Comparison of ENCODE assay signal across 1 cellular context in the genomic region with DNA sequence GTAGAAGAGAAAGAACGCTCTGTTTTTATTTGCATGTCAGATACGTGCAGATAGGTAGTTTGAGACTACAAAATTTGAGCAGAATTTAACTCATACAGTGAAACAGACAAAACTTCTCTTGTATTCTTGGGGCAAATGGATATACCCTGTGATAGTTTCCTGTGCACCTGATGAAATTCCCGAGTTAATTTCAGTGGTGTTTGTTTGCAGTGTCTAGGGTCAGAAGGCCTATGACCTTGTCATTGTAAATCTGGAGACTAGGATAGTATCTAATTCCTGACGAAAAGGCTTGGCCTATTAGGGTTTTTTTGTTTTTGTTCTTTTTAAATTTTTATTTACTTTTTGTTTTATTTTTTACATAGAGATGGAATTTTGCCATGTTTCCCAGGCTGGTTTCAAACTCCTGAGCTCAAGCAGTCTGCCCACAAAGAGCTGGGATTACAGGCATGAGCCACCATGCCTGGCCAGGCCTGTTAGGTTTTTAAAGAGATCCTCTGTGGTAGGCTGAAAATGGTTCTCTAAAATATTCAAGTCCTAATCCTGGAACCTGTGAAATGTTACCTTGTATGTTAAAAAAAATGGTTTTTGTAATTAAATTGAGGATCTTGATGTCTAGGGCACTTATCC.
TF ChIP-seq lines count a peak whose summit lies in the region.

No MANE protein-coding gene starts in this region.

TF ChIP-seq in HepG2, 621 proteins besides CTCF, POLR2A, EP300 and RAD21 (continued from another document and continues in another):
- TF ChIP-seq HOXA7 (CRISPR knock-in tag; IDR thresholded peaks at IDR 0.05) (no peak), ZNF841 (CRISPR knock-in tag; IDR thresholded peaks at IDR 0.05; ENCODE audit: borderline replicate concordance) (no peak), GFI1 (CRISPR knock-in tag; IDR thresholded peaks at IDR 0.05; ENCODE audit: borderline replicate concordance) (no peak), CBFB (CRISPR knock-in tag; IDR thresholded peaks at IDR 0.05) (no peak), ZNF260 (CRISPR knock-in tag; IDR thresholded peaks at IDR 0.05; ENCODE audit: borderline replicate concordance, low read depth) (no peak), XBP1 (CRISPR knock-in tag; IDR thresholded peaks at IDR 0.05) (no peak), REXO4 (CRISPR knock-in tag; IDR thresholded peaks at IDR 0.05; ENCODE audit: borderline replicate concordance) (no peak), HNF4A (CRISPR knock-in tag; IDR thresholded peaks at IDR 0.05) (peak; percentile 18; the same call in 1 of the 2 replicates), ZNF382 (CRISPR knock-in tag; IDR thresholded peaks at IDR 0.05; ENCODE audit: borderline replicate concordance) (no peak), FOXC1 (CRISPR knock-in tag; IDR thresholded peaks at IDR 0.05; ENCODE audit: borderline replicate concordance) (no peak), LCORL (IDR thresholded peaks at IDR 0.05) (no peak), LCORL (CRISPR knock-in tag; IDR thresholded peaks at IDR 0.05) (no peak), PPARG (CRISPR knock-in tag; conservative IDR thresholded peaks at IDR 0.05) (no peak), HES4 (CRISPR knock-in tag; IDR thresholded peaks at IDR 0.05; ENCODE audit: borderline replicate concordance) (no peak), GTF3A (CRISPR knock-in tag; conservative IDR thresholded peaks at IDR 0.05) (no peak), HMG20B (CRISPR knock-in tag; conservative IDR thresholded peaks at IDR 0.05) (peak; percentile 71; the same call in 1 of the 2 replicates), SYNCRIP (IDR thresholded peaks at IDR 0.05; ENCODE audit: insufficient read depth, low read depth, low read length) (no peak), ZNF264 (CRISPR knock-in tag; IDR thresholded peaks at IDR 0.05) (no peak), ZSCAN31 (CRISPR knock-in tag; IDR thresholded peaks at IDR 0.05; ENCODE audit: low read depth) (no peak), KLF12 (CRISPR knock-in tag; IDR thresholded peaks at IDR 0.05; ENCODE audit: borderline replicate concordance) (no peak), ZBTB1 (CRISPR knock-in tag; IDR thresholded peaks at IDR 0.05; ENCODE audit: borderline replicate concordance) (no peak), MIER3 (CRISPR knock-in tag; IDR thresholded peaks at IDR 0.05; ENCODE audit: borderline replicate concordance) (no peak), CHD4 (IDR thresholded peaks at IDR 0.05; ENCODE audit: borderline replicate concordance, low read length) (no peak)
- TF ChIP-seq, protein P1, sequence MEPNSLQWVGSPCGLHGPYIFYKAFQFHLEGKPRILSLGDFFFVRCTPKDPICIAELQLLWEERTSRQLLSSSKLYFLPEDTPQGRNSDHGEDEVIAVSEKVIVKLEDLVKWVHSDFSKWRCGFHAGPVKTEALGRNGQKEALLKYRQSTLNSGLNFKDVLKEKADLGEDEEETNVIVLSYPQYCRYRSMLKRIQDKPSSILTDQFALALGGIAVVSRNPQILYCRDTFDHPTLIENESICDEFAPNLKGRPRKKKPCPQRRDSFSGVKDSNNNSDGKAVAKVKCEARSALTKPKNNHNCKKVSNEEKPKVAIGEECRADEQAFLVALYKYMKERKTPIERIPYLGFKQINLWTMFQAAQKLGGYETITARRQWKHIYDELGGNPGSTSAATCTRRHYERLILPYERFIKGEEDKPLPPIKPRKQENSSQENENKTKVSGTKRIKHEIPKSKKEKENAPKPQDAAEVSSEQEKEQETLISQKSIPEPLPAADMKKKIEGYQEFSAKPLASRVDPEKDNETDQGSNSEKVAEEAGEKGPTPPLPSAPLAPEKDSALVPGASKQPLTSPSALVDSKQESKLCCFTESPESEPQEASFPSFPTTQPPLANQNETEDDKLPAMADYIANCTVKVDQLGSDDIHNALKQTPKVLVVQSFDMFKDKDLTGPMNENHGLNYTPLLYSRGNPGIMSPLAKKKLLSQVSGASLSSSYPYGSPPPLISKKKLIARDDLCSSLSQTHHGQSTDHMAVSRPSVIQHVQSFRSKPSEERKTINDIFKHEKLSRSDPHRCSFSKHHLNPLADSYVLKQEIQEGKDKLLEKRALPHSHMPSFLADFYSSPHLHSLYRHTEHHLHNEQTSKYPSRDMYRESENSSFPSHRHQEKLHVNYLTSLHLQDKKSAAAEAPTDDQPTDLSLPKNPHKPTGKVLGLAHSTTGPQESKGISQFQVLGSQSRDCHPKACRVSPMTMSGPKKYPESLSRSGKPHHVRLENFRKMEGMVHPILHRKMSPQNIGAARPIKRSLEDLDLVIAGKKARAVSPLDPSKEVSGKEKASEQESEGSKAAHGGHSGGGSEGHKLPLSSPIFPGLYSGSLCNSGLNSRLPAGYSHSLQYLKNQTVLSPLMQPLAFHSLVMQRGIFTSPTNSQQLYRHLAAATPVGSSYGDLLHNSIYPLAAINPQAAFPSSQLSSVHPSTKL (CRISPR knock-in tag; IDR thresholded peaks at IDR 0.05) = peak; percentile 79
- TF ChIP-seq, protein P2, sequence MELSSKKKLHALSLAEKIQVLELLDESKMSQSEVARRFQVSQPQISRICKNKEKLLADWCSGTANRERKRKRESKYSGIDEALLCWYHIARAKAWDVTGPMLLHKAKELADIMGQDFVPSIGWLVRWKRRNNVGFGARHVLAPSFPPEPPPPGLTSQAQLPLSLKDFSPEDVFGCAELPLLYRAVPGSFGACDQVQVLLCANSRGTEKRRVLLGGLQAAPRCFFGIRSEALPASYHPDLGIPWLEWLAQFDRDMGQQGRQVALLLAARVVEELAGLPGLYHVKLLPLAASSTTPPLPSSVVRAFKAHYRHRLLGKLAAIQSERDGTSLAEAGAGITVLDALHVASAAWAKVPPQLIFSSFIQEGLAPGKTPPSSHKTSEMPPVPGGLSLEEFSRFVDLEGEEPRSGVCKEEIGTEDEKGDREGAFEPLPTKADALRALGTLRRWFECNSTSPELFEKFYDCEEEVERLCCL (CRISPR knock-in tag; IDR thresholded peaks at IDR 0.05; ENCODE audit: borderline replicate concordance) = no peak
- TF ChIP-seq, protein P3, sequence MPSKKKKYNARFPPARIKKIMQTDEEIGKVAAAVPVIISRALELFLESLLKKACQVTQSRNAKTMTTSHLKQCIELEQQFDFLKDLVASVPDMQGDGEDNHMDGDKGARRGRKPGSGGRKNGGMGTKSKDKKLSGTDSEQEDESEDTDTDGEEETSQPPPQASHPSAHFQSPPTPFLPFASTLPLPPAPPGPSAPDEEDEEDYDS (CRISPR knock-in tag; IDR thresholded peaks at IDR 0.05) = 0 out of 2 replicates have a peak, but pooled peaks have one; percentile 19
- TF ChIP-seq, protein P4, sequence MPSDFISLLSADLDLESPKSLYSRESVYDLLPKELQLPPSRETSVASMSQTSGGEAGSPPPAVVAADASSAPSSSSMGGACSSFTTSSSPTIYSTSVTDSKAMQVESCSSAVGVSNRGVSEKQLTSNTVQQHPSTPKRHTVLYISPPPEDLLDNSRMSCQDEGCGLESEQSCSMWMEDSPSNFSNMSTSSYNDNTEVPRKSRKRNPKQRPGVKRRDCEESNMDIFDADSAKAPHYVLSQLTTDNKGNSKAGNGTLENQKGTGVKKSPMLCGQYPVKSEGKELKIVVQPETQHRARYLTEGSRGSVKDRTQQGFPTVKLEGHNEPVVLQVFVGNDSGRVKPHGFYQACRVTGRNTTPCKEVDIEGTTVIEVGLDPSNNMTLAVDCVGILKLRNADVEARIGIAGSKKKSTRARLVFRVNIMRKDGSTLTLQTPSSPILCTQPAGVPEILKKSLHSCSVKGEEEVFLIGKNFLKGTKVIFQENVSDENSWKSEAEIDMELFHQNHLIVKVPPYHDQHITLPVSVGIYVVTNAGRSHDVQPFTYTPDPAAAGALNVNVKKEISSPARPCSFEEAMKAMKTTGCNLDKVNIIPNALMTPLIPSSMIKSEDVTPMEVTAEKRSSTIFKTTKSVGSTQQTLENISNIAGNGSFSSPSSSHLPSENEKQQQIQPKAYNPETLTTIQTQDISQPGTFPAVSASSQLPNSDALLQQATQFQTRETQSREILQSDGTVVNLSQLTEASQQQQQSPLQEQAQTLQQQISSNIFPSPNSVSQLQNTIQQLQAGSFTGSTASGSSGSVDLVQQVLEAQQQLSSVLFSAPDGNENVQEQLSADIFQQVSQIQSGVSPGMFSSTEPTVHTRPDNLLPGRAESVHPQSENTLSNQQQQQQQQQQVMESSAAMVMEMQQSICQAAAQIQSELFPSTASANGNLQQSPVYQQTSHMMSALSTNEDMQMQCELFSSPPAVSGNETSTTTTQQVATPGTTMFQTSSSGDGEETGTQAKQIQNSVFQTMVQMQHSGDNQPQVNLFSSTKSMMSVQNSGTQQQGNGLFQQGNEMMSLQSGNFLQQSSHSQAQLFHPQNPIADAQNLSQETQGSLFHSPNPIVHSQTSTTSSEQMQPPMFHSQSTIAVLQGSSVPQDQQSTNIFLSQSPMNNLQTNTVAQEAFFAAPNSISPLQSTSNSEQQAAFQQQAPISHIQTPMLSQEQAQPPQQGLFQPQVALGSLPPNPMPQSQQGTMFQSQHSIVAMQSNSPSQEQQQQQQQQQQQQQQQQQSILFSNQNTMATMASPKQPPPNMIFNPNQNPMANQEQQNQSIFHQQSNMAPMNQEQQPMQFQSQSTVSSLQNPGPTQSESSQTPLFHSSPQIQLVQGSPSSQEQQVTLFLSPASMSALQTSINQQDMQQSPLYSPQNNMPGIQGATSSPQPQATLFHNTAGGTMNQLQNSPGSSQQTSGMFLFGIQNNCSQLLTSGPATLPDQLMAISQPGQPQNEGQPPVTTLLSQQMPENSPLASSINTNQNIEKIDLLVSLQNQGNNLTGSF (CRISPR knock-in tag; IDR thresholded peaks at IDR 0.05) = no peak
- TF ChIP-seq, protein P5, sequence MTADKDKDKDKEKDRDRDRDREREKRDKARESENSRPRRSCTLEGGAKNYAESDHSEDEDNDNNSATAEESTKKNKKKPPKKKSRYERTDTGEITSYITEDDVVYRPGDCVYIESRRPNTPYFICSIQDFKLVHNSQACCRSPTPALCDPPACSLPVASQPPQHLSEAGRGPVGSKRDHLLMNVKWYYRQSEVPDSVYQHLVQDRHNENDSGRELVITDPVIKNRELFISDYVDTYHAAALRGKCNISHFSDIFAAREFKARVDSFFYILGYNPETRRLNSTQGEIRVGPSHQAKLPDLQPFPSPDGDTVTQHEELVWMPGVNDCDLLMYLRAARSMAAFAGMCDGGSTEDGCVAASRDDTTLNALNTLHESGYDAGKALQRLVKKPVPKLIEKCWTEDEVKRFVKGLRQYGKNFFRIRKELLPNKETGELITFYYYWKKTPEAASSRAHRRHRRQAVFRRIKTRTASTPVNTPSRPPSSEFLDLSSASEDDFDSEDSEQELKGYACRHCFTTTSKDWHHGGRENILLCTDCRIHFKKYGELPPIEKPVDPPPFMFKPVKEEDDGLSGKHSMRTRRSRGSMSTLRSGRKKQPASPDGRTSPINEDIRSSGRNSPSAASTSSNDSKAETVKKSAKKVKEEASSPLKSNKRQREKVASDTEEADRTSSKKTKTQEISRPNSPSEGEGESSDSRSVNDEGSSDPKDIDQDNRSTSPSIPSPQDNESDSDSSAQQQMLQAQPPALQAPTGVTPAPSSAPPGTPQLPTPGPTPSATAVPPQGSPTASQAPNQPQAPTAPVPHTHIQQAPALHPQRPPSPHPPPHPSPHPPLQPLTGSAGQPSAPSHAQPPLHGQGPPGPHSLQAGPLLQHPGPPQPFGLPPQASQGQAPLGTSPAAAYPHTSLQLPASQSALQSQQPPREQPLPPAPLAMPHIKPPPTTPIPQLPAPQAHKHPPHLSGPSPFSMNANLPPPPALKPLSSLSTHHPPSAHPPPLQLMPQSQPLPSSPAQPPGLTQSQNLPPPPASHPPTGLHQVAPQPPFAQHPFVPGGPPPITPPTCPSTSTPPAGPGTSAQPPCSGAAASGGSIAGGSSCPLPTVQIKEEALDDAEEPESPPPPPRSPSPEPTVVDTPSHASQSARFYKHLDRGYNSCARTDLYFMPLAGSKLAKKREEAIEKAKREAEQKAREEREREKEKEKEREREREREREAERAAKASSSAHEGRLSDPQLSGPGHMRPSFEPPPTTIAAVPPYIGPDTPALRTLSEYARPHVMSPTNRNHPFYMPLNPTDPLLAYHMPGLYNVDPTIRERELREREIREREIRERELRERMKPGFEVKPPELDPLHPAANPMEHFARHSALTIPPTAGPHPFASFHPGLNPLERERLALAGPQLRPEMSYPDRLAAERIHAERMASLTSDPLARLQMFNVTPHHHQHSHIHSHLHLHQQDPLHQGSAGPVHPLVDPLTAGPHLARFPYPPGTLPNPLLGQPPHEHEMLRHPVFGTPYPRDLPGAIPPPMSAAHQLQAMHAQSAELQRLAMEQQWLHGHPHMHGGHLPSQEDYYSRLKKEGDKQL (CRISPR knock-in tag; IDR thresholded peaks at IDR 0.05; ENCODE audit: low read depth) = 0 out of 2 replicates have a peak, but pooled peaks have one; percentile 19
- TF ChIP-seq, protein P6, sequence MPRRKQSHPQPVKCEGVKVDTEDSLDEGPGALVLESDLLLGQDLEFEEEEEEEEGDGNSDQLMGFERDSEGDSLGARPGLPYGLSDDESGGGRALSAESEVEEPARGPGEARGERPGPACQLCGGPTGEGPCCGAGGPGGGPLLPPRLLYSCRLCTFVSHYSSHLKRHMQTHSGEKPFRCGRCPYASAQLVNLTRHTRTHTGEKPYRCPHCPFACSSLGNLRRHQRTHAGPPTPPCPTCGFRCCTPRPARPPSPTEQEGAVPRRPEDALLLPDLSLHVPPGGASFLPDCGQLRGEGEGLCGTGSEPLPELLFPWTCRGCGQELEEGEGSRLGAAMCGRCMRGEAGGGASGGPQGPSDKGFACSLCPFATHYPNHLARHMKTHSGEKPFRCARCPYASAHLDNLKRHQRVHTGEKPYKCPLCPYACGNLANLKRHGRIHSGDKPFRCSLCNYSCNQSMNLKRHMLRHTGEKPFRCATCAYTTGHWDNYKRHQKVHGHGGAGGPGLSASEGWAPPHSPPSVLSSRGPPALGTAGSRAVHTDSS (CRISPR knock-in tag; conservative IDR thresholded peaks at IDR 0.05) = no peak
- TF ChIP-seq, protein P7, sequence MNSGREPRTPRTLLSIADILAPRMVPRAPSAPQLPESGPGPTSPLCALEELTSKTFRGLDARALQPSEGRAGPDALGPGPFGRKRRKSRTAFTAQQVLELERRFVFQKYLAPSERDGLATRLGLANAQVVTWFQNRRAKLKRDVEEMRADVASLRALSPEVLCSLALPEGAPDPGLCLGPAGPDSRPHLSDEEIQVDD (CRISPR knock-in tag; IDR thresholded peaks at IDR 0.05; ENCODE audit: borderline replicate concordance) = no peak
- TF ChIP-seq, protein P8, sequence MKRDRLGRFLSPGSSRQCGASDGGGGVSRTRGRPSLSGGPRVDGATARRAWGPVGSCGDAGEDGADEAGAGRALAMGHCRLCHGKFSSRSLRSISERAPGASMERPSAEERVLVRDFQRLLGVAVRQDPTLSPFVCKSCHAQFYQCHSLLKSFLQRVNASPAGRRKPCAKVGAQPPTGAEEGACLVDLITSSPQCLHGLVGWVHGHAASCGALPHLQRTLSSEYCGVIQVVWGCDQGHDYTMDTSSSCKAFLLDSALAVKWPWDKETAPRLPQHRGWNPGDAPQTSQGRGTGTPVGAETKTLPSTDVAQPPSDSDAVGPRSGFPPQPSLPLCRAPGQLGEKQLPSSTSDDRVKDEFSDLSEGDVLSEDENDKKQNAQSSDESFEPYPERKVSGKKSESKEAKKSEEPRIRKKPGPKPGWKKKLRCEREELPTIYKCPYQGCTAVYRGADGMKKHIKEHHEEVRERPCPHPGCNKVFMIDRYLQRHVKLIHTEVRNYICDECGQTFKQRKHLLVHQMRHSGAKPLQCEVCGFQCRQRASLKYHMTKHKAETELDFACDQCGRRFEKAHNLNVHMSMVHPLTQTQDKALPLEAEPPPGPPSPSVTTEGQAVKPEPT (CRISPR knock-in tag; IDR thresholded peaks at IDR 0.05; ENCODE audit: low read depth) = no peak
- TF ChIP-seq, protein P9, sequence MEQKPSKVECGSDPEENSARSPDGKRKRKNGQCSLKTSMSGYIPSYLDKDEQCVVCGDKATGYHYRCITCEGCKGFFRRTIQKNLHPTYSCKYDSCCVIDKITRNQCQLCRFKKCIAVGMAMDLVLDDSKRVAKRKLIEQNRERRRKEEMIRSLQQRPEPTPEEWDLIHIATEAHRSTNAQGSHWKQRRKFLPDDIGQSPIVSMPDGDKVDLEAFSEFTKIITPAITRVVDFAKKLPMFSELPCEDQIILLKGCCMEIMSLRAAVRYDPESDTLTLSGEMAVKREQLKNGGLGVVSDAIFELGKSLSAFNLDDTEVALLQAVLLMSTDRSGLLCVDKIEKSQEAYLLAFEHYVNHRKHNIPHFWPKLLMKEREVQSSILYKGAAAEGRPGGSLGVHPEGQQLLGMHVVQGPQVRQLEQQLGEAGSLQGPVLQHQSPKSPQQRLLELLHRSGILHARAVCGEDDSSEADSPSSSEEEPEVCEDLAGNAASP (CRISPR knock-in tag; IDR thresholded peaks at IDR 0.05; ENCODE audit: borderline replicate concordance) = peak; percentile 31; the same call in 1 of the 2 replicates
